ENCODE assay signal across 7 cellular contexts in genomic region chr9:21994526-21994995, GRCh38. TPM values are rescaled to one million over a fixed set of nuclear protein-coding genes. Genes with fewer than 3 reads are reported as not detected.
DNase-seq lines count a peak whose midpoint lies in the region; ATAC-seq, FAIRE-seq and TF ChIP-seq lines count a peak whose summit lies in the region.

Gene CDKN2B-AS1, plus strand, starts transcription at chr9:21994791.

- DNase-seq in GM12892 (ENCODE audit: insufficient read length) (peak; percentile 46), H7 (peak; percentile 69), SJSA1 (ENCODE audit: low read depth in 1 of 2, low spot score in 2 of 2) (peak; percentile 80), caudate nucleus (lab: John Stamatoyannopoulos, UW) (peak in 26 of 61 donors; percentile 18 to 65 (median 34)), kidney tubule cell (ENCODE audit: low spot score) (peak; percentile 72)
- peak in 1 of 2 donors; percentile 78 for DNase-seq in stimulated activated effector memory CD8-positive, alpha-beta T cell treated with anti-CD3 and anti-CD28 coated beads, Interleukin-12 subunit alpha, Interleukin-12 subunit beta, amount 100 ng/mL, for 72 hours (ENCODE audit: low spot score in 2 of 2)

- peak; percentile 66 for ATAC-seq in stimulated activated effector memory CD8-positive, alpha-beta T cell treated with anti-CD3 and anti-CD28 coated beads, Interleukin-12 subunit alpha, Interleukin-12 subunit beta, amount 100 ng/mL, for 72 hours

- peak within 1 kb of the TSS; percentile 99 for H3K9ac ChIP-seq in KMS-11

- peak within 1 kb of the TSS; percentile 93 for H3K4me3 Mint-ChIP-seq in stimulated activated effector memory CD8-positive, alpha-beta T cell treated with anti-CD3 and anti-CD28 coated beads, Interleukin-12 subunit alpha, Interleukin-12 subunit beta, amount 100 ng/mL, for 72 hours

- H3K4me2 ChIP-seq in KMS-11 = peak within 1 kb of the TSS; percentile 94

- no peaks in the 10 kb centered on the region for H3K9me3 ChIP-seq in SJSA1 (replicated peaks)

- no peak for FAIRE-seq in GM12892 (lab: Jason Lieb, UNC)

- H3K4me3 ChIP-seq in H7 (ENCODE audit: insufficient read depth, low read depth, low read length) (peak within 1 kb of the TSS; percentile 62), KMS-11 (IDR thresholded peaks at IDR 0.05; ENCODE audit: insufficient read depth, low read depth, low read length) (no peak within 1 kb of the TSS), SJSA1 (peak within 1 kb of the TSS; percentile 80)

- peaks cover 18% of the 10 kb centered on the region for H3K36me3 Mint-ChIP-seq in stimulated activated effector memory CD8-positive, alpha-beta T cell treated with anti-CD3 and anti-CD28 coated beads, Interleukin-12 subunit alpha, Interleukin-12 subunit beta, amount 100 ng/mL, for 72 hours

- no peaks in the 10 kb centered on the region for H3K9me3 Mint-ChIP-seq in stimulated activated effector memory CD8-positive, alpha-beta T cell treated with anti-CD3 and anti-CD28 coated beads, Interleukin-12 subunit alpha, Interleukin-12 subunit beta, amount 100 ng/mL, for 72 hours

- TF ChIP-seq POLR2A in GM12892 (IDR thresholded peaks at IDR 0.05; ENCODE audit: low read depth, low read length) = no peak

- H3K4me1 ChIP-seq in KMS-11 (ENCODE audit: low read depth, poor library complexity, severe bottlenecking) = peaks cover 38% of the 10 kb centered on the region
- H3K4me1 ChIP-seq in SJSA1 (replicated peaks) = peaks cover 24% of the 10 kb centered on the region

- TF ChIP-seq CTCF in KMS-11 (conservative IDR thresholded peaks at IDR 0.05; ENCODE audit: low read depth, low read length) = peak; percentile 12; the same call in 1 of the 2 replicates

- H3K79me2 ChIP-seq in KMS-11 (ENCODE audit: insufficient read depth, low read depth) = peaks cover 87% of the 10 kb centered on the region

- peak within 1 kb of the TSS; percentile 58 for H2AFZ ChIP-seq in KMS-11 (ENCODE audit: low read depth)

- H3K27ac ChIP-seq in KMS-11 (peak within 1 kb of the TSS; percentile 99), SJSA1 (peak within 1 kb of the TSS; percentile 94), caudate nucleus (ENCODE audit: low read depth, low read length) (peak within 1 kb of the TSS; percentile 19)

- H4K20me1 ChIP-seq in KMS-11 (ENCODE audit: insufficient read depth) = 0 out of 2 replicates have a peak, but pooled peaks cover 10% of the 10 kb centered on the region

- H3K27ac Mint-ChIP-seq in stimulated activated effector memory CD8-positive, alpha-beta T cell treated with anti-CD3 and anti-CD28 coated beads, Interleukin-12 subunit alpha, Interleukin-12 subunit beta, amount 100 ng/mL, for 72 hours = peak within 1 kb of the TSS; percentile 94

- H3K27me3 ChIP-seq in H7 (ENCODE audit: control insufficient read depth, insufficient read depth, low read length) (peaks cover 83% of the 10 kb centered on the region), KMS-11 (ENCODE audit: insufficient read depth, low read depth) (no peaks in the 10 kb centered on the region), SJSA1 (replicated peaks) (no peaks in the 10 kb centered on the region)

- no peaks in the 10 kb centered on the region for H3K36me3 ChIP-seq in H7 (replicated peaks; ENCODE audit: control insufficient read depth, insufficient read depth, low read length)
- peaks cover 17% of the 10 kb centered on the region; the same call in 1 of the 2 replicates for H3K36me3 ChIP-seq in KMS-11 (ENCODE audit: insufficient read depth)
- peaks cover 35% of the 10 kb centered on the region for H3K36me3 ChIP-seq in SJSA1

- H3K4me1 Mint-ChIP-seq in stimulated activated effector memory CD8-positive, alpha-beta T cell treated with anti-CD3 and anti-CD28 coated beads, Interleukin-12 subunit alpha, Interleukin-12 subunit beta, amount 100 ng/mL, for 72 hours = peaks cover 13% of the 10 kb centered on the region

RNA-seq across cellular contexts. Expression of gene CDKN2B-AS1, which starts in this region (rescaled TPM):
- 0.49 TPM for polyA plus RNA-seq in GM12892 (2012; ENCODE audit: missing spikeins)
- 0.07 TPM in 1 of 2 replicates, not detected in the other for total RNA-seq in H7 (2014; rRNA removed; shearing (Covaris generic))
- 2.6 and 7.5 TPM in 2 replicates for total RNA-seq in SJSA1 (2014; rRNA removed; shearing (Covaris generic))

Comparison
In these comparisons a context has a peak if more than half of its experiments do, and no peak if none do; other contexts are left out.
1. Peak in DNase-seq and H3K4me3 ChIP-seq in H7; RNA of the gene not detected or under 1 TPM.
2. H3K27ac ChIP-seq: peak in every context shown above with its lines; median percentile 99 in KMS-11; 94 in SJSA1; 19 in caudate nucleus.